1 cellular context compared by ENCODE assay signal in genomic region chr9:33375841-33376321, GRCh38.
A peak's percentile ranks its signal among the peaks of the same experiment; 100 is the strongest.
TF ChIP-seq lines count a peak whose summit lies in the region.

No MANE protein-coding gene starts in this region.

TF ChIP-seq in K562, 482 proteins besides CTCF, POLR2A, EP300 and RAD21 (continued from another document and continues in another):
- TF ChIP-seq E2F1 (CRISPR knock-in tag; IDR thresholded peaks at IDR 0.05): no peak
- no peak for TF ChIP-seq HINFP (tag; conservative IDR thresholded peaks at IDR 0.05; ENCODE audit: low read depth)
- no peak for TF ChIP-seq CBX8 (IDR thresholded peaks at IDR 0.05; ENCODE audit: borderline replicate concordance, extremely low read depth, low read depth, low read length, poor library complexity, severe bottlenecking)
- no peak for TF ChIP-seq CAMTA2 (CRISPR knock-in tag; conservative IDR thresholded peaks at IDR 0.05)
- no peak for TF ChIP-seq SLC30A9 (CRISPR knock-in tag; IDR thresholded peaks at IDR 0.05)
- TF ChIP-seq E2F6 (IDR thresholded peaks at IDR 0.05; ENCODE audit: borderline replicate concordance in 1 of 2, extremely low read depth in 1 of 2, insufficient read depth in 1 of 2, insufficient read length in 1 of 2, low read depth in 1 of 2, low read length in 1 of 2, poor library complexity in 1 of 2, severe bottlenecking in 1 of 2): no peak
- TF ChIP-seq RBBP5 (IDR thresholded peaks at IDR 0.05; ENCODE audit: borderline replicate concordance, insufficient read depth, low read length, poor library complexity, severe bottlenecking): no peak
- TF ChIP-seq NRF1 (conservative IDR thresholded peaks at IDR 0.05 in 1 of 2, IDR thresholded peaks at IDR 0.05 in 1 of 2): peak; percentile 47 to 51; a peak in 2 of 4 replicates
- TF ChIP-seq, protein P1, sequence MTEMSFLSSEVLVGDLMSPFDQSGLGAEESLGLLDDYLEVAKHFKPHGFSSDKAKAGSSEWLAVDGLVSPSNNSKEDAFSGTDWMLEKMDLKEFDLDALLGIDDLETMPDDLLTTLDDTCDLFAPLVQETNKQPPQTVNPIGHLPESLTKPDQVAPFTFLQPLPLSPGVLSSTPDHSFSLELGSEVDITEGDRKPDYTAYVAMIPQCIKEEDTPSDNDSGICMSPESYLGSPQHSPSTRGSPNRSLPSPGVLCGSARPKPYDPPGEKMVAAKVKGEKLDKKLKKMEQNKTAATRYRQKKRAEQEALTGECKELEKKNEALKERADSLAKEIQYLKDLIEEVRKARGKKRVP (CRISPR knock-in tag; IDR thresholded peaks at IDR 0.05): no peak
- TF ChIP-seq ZNF316 (IDR thresholded peaks at IDR 0.05): peak; percentile 78
- TF ChIP-seq, protein P2, sequence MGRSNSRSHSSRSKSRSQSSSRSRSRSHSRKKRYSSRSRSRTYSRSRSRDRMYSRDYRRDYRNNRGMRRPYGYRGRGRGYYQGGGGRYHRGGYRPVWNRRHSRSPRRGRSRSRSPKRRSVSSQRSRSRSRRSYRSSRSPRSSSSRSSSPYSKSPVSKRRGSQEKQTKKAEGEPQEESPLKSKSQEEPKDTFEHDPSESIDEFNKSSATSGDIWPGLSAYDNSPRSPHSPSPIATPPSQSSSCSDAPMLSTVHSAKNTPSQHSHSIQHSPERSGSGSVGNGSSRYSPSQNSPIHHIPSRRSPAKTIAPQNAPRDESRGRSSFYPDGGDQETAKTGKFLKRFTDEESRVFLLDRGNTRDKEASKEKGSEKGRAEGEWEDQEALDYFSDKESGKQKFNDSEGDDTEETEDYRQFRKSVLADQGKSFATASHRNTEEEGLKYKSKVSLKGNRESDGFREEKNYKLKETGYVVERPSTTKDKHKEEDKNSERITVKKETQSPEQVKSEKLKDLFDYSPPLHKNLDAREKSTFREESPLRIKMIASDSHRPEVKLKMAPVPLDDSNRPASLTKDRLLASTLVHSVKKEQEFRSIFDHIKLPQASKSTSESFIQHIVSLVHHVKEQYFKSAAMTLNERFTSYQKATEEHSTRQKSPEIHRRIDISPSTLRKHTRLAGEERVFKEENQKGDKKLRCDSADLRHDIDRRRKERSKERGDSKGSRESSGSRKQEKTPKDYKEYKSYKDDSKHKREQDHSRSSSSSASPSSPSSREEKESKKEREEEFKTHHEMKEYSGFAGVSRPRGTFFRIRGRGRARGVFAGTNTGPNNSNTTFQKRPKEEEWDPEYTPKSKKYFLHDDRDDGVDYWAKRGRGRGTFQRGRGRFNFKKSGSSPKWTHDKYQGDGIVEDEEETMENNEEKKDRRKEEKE (IDR thresholded peaks at IDR 0.05; ENCODE audit: borderline replicate concordance in 1 of 2, control insufficient read depth in 1 of 2, low read depth in 2 of 2, low read length in 1 of 2): no peak
- peak; percentile 32; the same call in 1 of the 2 replicates for TF ChIP-seq ZFX (CRISPR knock-in tag; IDR thresholded peaks at IDR 0.05)
- no peak for TF ChIP-seq MLLT1 (IDR thresholded peaks at IDR 0.05)
- TF ChIP-seq ZBTB2 (IDR thresholded peaks at IDR 0.05): no peak
- no peak for TF ChIP-seq NFRKB (IDR thresholded peaks at IDR 0.05; ENCODE audit: low read depth)
- no peak for TF ChIP-seq KAT8 (IDR thresholded peaks at IDR 0.05; ENCODE audit: low read depth)
- TF ChIP-seq RBM14 (IDR thresholded peaks at IDR 0.05; ENCODE audit: borderline replicate concordance, insufficient read depth, low read depth, low read length): no peak
- TF ChIP-seq PHF21A (IDR thresholded peaks at IDR 0.05; ENCODE audit: borderline replicate concordance, low read depth): no peak
- peak; percentile 73 for TF ChIP-seq TFAP4 (CRISPR knock-in tag; IDR thresholded peaks at IDR 0.05; ENCODE audit: borderline replicate concordance)
- no peak for TF ChIP-seq NUFIP1 (IDR thresholded peaks at IDR 0.05; ENCODE audit: partially characterized antibody)
- no peak for TF ChIP-seq PKNOX1 (IDR thresholded peaks at IDR 0.05)
- TF ChIP-seq TAL1 (IDR thresholded peaks at IDR 0.05): peak; percentile 66
- no peak for TF ChIP-seq SP1 (CRISPR knock-in tag; IDR thresholded peaks at IDR 0.05)
- TF ChIP-seq RBFOX2 (IDR thresholded peaks at IDR 0.05; ENCODE audit: low read depth, low read length): no peak
- no peak for TF ChIP-seq CBX1 (IDR thresholded peaks at IDR 0.05; ENCODE audit: low read depth)
- no peak for TF ChIP-seq TAF1 (IDR thresholded peaks at IDR 0.05; ENCODE audit: control insufficient read depth, extremely low read depth, insufficient read depth, low read length, severe bottlenecking)
- TF ChIP-seq, protein P3, sequence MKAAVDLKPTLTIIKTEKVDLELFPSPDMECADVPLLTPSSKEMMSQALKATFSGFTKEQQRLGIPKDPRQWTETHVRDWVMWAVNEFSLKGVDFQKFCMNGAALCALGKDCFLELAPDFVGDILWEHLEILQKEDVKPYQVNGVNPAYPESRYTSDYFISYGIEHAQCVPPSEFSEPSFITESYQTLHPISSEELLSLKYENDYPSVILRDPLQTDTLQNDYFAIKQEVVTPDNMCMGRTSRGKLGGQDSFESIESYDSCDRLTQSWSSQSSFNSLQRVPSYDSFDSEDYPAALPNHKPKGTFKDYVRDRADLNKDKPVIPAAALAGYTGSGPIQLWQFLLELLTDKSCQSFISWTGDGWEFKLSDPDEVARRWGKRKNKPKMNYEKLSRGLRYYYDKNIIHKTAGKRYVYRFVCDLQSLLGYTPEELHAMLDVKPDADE (conservative IDR thresholded peaks at IDR 0.05; ENCODE audit: control insufficient read depth, low read depth, low read length): no peak
- TF ChIP-seq CCAR2 (IDR thresholded peaks at IDR 0.05; ENCODE audit: low read depth, low read length): no peak
- peak; percentile 89 for TF ChIP-seq CBFA2T3 (IDR thresholded peaks at IDR 0.05)
- TF ChIP-seq TFAM (CRISPR knock-in tag; conservative IDR thresholded peaks at IDR 0.05): no peak
- TF ChIP-seq, protein P4, sequence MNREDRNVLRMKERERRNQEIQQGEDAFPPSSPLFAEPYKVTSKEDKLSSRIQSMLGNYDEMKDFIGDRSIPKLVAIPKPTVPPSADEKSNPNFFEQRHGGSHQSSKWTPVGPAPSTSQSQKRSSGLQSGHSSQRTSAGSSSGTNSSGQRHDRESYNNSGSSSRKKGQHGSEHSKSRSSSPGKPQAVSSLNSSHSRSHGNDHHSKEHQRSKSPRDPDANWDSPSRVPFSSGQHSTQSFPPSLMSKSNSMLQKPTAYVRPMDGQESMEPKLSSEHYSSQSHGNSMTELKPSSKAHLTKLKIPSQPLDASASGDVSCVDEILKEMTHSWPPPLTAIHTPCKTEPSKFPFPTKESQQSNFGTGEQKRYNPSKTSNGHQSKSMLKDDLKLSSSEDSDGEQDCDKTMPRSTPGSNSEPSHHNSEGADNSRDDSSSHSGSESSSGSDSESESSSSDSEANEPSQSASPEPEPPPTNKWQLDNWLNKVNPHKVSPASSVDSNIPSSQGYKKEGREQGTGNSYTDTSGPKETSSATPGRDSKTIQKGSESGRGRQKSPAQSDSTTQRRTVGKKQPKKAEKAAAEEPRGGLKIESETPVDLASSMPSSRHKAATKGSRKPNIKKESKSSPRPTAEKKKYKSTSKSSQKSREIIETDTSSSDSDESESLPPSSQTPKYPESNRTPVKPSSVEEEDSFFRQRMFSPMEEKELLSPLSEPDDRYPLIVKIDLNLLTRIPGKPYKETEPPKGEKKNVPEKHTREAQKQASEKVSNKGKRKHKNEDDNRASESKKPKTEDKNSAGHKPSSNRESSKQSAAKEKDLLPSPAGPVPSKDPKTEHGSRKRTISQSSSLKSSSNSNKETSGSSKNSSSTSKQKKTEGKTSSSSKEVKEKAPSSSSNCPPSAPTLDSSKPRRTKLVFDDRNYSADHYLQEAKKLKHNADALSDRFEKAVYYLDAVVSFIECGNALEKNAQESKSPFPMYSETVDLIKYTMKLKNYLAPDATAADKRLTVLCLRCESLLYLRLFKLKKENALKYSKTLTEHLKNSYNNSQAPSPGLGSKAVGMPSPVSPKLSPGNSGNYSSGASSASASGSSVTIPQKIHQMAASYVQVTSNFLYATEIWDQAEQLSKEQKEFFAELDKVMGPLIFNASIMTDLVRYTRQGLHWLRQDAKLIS (CRISPR knock-in tag; IDR thresholded peaks at IDR 0.05): no peak
- TF ChIP-seq, protein P5, sequence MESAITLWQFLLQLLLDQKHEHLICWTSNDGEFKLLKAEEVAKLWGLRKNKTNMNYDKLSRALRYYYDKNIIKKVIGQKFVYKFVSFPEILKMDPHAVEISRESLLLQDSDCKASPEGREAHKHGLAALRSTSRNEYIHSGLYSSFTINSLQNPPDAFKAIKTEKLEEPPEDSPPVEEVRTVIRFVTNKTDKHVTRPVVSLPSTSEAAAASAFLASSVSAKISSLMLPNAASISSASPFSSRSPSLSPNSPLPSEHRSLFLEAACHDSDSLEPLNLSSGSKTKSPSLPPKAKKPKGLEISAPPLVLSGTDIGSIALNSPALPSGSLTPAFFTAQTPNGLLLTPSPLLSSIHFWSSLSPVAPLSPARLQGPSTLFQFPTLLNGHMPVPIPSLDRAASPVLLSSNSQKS (CRISPR knock-in tag; IDR thresholded peaks at IDR 0.05): no peak
- TF ChIP-seq BRD9 (IDR thresholded peaks at IDR 0.05; ENCODE audit: low read depth, partially characterized antibody): no peak
- peak in 1 of 2 experiments; percentile 72; a peak in 2 of 4 replicates for TF ChIP-seq HDAC1 (IDR thresholded peaks at IDR 0.05)
- TF ChIP-seq SPI1 (IDR thresholded peaks at IDR 0.05; ENCODE audit: borderline replicate concordance, low read depth, low read length): no peak
- no peak for TF ChIP-seq ZNF584 (CRISPR knock-in tag; IDR thresholded peaks at IDR 0.05; ENCODE audit: low read depth)
- no peak; the same call in 1 of the 2 replicates for TF ChIP-seq HDAC2 (IDR thresholded peaks at IDR 0.05)
